In the genomic region with DNA sequence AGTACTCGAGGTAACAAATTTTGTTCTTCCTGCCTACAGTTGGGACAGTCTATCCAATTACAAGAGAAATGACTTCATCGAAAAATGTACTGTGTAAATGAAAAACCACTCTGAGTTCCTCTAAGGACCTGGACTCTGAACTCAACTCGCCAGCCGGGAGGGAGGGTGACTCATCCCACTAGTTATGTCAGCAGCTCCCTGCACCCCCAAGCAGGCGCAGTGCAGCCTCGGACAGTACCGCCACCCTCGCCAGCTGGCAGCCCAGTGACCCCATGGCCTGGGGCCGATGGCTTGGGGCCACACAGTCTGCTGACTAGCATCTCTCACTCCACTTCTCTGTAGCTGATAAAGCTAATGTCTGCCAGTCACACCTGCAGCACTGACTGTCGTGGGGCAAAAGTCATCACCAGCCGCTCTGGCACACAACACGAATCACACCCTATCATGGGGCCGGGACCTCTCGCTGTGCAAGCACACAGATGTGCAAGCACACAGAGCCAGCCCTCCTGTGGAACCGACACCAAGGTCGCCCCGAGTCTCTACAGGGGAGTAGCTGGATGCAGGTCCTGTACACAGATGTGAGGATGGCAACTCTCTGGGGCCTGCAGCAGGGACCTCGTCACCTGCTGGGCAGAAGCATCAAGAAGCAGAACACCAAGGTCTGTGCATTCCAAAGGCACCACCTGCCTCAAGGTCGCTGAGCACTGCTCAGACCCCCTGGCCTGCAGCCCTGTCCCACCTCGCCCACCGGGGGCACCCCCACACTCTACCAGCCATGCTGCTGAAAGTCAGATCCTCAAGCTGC, we compare ENCODE assay signal across 1 cellular context.
TF ChIP-seq lines count a peak whose summit lies in the region.

No MANE protein-coding gene starts in this region.

TF ChIP-seq in HEK293, 187 proteins besides CTCF, POLR2A, EP300 and RAD21 (continued from another document and continues in another):
- no peak for TF ChIP-seq ZNF707 (tag by site-specific recombination; IDR thresholded peaks at IDR 0.05)
- no peak for TF ChIP-seq IKZF3 (tag by site-specific recombination; IDR thresholded peaks at IDR 0.05)
- TF ChIP-seq YY1 (tag by site-specific recombination; IDR thresholded peaks at IDR 0.05) = no peak
- TF ChIP-seq ZNF596 (tag by site-specific recombination; IDR thresholded peaks at IDR 0.05) = no peak
- TF ChIP-seq, protein P1, sequence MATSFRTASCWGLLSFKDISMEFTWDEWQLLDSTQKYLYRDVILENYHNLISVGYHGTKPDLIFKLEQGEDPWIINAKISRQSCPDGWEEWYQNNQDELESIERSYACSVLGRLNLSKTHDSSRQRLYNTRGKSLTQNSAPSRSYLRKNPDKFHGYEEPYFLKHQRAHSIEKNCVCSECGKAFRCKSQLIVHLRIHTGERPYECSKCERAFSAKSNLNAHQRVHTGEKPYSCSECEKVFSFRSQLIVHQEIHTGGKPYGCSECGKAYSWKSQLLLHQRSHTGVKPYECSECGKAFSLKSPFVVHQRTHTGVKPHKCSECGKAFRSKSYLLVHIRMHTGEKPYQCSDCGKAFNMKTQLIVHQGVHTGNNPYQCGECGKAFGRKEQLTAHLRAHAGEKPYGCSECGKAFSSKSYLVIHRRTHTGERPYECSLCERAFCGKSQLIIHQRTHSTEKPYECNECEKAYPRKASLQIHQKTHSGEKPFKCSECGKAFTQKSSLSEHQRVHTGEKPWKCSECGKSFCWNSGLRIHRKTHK (tag by site-specific recombination; IDR thresholded peaks at IDR 0.05) = no peak
- TF ChIP-seq ZFP37 (tag by site-specific recombination; IDR thresholded peaks at IDR 0.05) = no peak
- TF ChIP-seq ZBTB21 (tag by site-specific recombination; IDR thresholded peaks at IDR 0.05) = peak; percentile 58; the same call in 1 of the 2 replicates
- TF ChIP-seq ZBTB1 (tag by site-specific recombination; IDR thresholded peaks at IDR 0.05) = no peak
- TF ChIP-seq SP3 (tag by site-specific recombination; IDR thresholded peaks at IDR 0.05) = 0 out of 2 replicates have a peak, but pooled peaks have one; percentile 11
- no peak for TF ChIP-seq HOXD13 (CRISPR knock-in tag; IDR thresholded peaks at IDR 0.05; ENCODE audit: borderline replicate concordance)
- no peak for TF ChIP-seq ZNF433 (tag by site-specific recombination; IDR thresholded peaks at IDR 0.05; ENCODE audit: low read depth)
- TF ChIP-seq, protein P2, sequence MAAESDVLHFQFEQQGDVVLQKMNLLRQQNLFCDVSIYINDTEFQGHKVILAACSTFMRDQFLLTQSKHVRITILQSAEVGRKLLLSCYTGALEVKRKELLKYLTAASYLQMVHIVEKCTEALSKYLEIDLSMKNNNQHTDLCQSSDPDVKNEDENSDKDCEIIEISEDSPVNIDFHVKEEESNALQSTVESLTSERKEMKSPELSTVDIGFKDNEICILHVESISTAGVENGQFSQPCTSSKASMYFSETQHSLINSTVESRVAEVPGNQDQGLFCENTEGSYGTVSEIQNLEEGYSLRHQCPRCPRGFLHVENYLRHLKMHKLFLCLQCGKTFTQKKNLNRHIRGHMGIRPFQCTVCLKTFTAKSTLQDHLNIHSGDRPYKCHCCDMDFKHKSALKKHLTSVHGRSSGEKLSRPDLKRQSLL (tag by site-specific recombination; IDR thresholded peaks at IDR 0.05) = no peak
- TF ChIP-seq ZNF354C (tag by site-specific recombination; IDR thresholded peaks at IDR 0.05; ENCODE audit: borderline replicate concordance, low read depth) = no peak
- TF ChIP-seq, protein P3, sequence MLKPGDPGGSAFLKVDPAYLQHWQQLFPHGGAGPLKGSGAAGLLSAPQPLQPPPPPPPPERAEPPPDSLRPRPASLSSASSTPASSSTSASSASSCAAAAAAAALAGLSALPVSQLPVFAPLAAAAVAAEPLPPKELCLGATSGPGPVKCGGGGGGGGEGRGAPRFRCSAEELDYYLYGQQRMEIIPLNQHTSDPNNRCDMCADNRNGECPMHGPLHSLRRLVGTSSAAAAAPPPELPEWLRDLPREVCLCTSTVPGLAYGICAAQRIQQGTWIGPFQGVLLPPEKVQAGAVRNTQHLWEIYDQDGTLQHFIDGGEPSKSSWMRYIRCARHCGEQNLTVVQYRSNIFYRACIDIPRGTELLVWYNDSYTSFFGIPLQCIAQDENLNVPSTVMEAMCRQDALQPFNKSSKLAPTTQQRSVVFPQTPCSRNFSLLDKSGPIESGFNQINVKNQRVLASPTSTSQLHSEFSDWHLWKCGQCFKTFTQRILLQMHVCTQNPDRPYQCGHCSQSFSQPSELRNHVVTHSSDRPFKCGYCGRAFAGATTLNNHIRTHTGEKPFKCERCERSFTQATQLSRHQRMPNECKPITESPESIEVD (tag by site-specific recombination; IDR thresholded peaks at IDR 0.05) = no peak
- TF ChIP-seq ZNF155 (tag by site-specific recombination; IDR thresholded peaks at IDR 0.05) = no peak
- TF ChIP-seq, protein P4, sequence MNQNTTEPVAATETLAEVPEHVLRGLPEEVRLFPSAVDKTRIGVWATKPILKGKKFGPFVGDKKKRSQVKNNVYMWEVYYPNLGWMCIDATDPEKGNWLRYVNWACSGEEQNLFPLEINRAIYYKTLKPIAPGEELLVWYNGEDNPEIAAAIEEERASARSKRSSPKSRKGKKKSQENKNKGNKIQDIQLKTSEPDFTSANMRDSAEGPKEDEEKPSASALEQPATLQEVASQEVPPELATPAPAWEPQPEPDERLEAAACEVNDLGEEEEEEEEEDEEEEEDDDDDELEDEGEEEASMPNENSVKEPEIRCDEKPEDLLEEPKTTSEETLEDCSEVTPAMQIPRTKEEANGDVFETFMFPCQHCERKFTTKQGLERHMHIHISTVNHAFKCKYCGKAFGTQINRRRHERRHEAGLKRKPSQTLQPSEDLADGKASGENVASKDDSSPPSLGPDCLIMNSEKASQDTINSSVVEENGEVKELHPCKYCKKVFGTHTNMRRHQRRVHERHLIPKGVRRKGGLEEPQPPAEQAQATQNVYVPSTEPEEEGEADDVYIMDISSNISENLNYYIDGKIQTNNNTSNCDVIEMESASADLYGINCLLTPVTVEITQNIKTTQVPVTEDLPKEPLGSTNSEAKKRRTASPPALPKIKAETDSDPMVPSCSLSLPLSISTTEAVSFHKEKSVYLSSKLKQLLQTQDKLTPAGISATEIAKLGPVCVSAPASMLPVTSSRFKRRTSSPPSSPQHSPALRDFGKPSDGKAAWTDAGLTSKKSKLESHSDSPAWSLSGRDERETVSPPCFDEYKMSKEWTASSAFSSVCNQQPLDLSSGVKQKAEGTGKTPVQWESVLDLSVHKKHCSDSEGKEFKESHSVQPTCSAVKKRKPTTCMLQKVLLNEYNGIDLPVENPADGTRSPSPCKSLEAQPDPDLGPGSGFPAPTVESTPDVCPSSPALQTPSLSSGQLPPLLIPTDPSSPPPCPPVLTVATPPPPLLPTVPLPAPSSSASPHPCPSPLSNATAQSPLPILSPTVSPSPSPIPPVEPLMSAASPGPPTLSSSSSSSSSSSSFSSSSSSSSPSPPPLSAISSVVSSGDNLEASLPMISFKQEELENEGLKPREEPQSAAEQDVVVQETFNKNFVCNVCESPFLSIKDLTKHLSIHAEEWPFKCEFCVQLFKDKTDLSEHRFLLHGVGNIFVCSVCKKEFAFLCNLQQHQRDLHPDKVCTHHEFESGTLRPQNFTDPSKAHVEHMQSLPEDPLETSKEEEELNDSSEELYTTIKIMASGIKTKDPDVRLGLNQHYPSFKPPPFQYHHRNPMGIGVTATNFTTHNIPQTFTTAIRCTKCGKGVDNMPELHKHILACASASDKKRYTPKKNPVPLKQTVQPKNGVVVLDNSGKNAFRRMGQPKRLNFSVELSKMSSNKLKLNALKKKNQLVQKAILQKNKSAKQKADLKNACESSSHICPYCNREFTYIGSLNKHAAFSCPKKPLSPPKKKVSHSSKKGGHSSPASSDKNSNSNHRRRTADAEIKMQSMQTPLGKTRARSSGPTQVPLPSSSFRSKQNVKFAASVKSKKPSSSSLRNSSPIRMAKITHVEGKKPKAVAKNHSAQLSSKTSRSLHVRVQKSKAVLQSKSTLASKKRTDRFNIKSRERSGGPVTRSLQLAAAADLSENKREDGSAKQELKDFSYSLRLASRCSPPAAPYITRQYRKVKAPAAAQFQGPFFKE (tag by site-specific recombination; IDR thresholded peaks at IDR 0.05; ENCODE audit: borderline replicate concordance) = no peak
- TF ChIP-seq, protein P5, sequence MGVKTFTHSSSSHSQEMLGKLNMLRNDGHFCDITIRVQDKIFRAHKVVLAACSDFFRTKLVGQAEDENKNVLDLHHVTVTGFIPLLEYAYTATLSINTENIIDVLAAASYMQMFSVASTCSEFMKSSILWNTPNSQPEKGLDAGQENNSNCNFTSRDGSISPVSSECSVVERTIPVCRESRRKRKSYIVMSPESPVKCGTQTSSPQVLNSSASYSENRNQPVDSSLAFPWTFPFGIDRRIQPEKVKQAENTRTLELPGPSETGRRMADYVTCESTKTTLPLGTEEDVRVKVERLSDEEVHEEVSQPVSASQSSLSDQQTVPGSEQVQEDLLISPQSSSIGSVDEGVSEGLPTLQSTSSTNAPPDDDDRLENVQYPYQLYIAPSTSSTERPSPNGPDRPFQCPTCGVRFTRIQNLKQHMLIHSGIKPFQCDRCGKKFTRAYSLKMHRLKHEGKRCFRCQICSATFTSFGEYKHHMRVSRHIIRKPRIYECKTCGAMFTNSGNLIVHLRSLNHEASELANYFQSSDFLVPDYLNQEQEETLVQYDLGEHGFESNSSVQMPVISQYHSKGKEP (tag by site-specific recombination; IDR thresholded peaks at IDR 0.05) = no peak
- no peak for TF ChIP-seq SETDB1 (IDR thresholded peaks at IDR 0.05; ENCODE audit: insufficient read length, low read length)
- TF ChIP-seq, protein P6, sequence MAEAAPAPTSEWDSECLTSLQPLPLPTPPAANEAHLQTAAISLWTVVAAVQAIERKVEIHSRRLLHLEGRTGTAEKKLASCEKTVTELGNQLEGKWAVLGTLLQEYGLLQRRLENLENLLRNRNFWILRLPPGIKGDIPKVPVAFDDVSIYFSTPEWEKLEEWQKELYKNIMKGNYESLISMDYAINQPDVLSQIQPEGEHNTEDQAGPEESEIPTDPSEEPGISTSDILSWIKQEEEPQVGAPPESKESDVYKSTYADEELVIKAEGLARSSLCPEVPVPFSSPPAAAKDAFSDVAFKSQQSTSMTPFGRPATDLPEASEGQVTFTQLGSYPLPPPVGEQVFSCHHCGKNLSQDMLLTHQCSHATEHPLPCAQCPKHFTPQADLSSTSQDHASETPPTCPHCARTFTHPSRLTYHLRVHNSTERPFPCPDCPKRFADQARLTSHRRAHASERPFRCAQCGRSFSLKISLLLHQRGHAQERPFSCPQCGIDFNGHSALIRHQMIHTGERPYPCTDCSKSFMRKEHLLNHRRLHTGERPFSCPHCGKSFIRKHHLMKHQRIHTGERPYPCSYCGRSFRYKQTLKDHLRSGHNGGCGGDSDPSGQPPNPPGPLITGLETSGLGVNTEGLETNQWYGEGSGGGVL (tag by site-specific recombination; IDR thresholded peaks at IDR 0.05) = no peak
- peak; percentile 39; the same call in 1 of the 2 replicates for TF ChIP-seq ZNF391 (tag by site-specific recombination; IDR thresholded peaks at IDR 0.05; ENCODE audit: borderline replicate concordance, low read depth)
- TF ChIP-seq ZNF335 (tag by site-specific recombination; conservative IDR thresholded peaks at IDR 0.05) = no peak
- no peak for TF ChIP-seq GLI2 (tag by site-specific recombination; IDR thresholded peaks at IDR 0.05; ENCODE audit: borderline replicate concordance, low read depth)
- TF ChIP-seq ZFP41 (tag by site-specific recombination; IDR thresholded peaks at IDR 0.05; ENCODE audit: borderline replicate concordance) = no peak
- no peak for TF ChIP-seq EGR2 (tag by site-specific recombination; IDR thresholded peaks at IDR 0.05; ENCODE audit: low read depth)
- no peak for TF ChIP-seq ZNF37A (tag by site-specific recombination; IDR thresholded peaks at IDR 0.05)
- TF ChIP-seq ZNF791 (tag by site-specific recombination; IDR thresholded peaks at IDR 0.05) = no peak
- TF ChIP-seq, protein P7, sequence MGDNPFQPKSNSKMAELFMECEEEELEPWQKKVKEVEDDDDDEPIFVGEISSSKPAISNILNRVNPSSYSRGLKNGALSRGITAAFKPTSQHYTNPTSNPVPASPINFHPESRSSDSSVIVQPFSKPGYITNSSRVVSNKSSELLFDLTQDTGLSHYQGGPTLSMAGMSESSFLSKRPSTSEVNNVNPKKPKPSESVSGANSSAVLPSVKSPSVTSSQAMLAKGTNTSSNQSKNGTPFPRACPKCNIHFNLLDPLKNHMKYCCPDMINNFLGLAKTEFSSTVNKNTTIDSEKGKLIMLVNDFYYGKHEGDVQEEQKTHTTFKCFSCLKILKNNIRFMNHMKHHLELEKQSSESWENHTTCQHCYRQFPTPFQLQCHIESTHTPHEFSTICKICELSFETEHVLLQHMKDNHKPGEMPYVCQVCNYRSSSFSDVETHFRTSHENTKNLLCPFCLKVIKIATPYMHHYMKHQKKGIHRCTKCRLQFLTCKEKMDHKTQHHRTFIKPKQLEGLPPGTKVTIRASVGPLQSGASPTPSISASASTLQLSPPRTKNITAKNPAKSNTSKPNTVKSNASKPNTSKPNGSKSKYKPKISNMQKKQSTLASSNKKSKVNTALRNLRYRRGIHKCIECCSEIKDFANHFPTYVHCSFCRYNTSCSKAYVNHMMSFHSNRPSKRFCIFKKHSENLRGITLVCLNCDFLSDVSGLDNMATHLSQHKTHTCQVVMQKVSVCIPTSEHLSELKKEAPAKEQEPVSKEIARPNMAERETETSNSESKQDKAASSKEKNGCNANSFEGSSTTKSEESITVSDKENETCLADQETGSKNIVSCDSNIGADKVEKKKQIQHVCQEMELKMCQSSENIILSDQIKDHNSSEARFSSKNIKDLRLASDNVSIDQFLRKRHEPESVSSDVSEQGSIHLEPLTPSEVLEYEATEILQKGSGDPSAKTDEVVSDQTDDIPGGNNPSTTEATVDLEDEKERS (tag by site-specific recombination; IDR thresholded peaks at IDR 0.05) = no peak; the same call in 1 of the 2 replicates
- no peak for TF ChIP-seq ZFP3 (tag by site-specific recombination; IDR thresholded peaks at IDR 0.05; ENCODE audit: low read depth)
- no peak for TF ChIP-seq ZNF426 (tag by site-specific recombination; IDR thresholded peaks at IDR 0.05)
- no peak for TF ChIP-seq SCRT1 (tag by site-specific recombination; IDR thresholded peaks at IDR 0.05; ENCODE audit: borderline replicate concordance)
- TF ChIP-seq, protein P8, sequence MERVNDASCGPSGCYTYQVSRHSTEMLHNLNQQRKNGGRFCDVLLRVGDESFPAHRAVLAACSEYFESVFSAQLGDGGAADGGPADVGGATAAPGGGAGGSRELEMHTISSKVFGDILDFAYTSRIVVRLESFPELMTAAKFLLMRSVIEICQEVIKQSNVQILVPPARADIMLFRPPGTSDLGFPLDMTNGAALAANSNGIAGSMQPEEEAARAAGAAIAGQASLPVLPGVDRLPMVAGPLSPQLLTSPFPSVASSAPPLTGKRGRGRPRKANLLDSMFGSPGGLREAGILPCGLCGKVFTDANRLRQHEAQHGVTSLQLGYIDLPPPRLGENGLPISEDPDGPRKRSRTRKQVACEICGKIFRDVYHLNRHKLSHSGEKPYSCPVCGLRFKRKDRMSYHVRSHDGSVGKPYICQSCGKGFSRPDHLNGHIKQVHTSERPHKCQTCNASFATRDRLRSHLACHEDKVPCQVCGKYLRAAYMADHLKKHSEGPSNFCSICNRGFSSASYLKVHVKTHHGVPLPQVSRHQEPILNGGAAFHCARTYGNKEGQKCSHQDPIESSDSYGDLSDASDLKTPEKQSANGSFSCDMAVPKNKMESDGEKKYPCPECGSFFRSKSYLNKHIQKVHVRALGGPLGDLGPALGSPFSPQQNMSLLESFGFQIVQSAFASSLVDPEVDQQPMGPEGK (tag by site-specific recombination; IDR thresholded peaks at IDR 0.05) = peak; percentile 84
- 0 out of 2 replicates have a peak, but pooled peaks have one; percentile 6 for TF ChIP-seq KLF9 (tag by site-specific recombination; IDR thresholded peaks at IDR 0.05; ENCODE audit: low read depth)
